Comparison of ENCODE assay signal across 1 cellular context in the genomic region with DNA sequence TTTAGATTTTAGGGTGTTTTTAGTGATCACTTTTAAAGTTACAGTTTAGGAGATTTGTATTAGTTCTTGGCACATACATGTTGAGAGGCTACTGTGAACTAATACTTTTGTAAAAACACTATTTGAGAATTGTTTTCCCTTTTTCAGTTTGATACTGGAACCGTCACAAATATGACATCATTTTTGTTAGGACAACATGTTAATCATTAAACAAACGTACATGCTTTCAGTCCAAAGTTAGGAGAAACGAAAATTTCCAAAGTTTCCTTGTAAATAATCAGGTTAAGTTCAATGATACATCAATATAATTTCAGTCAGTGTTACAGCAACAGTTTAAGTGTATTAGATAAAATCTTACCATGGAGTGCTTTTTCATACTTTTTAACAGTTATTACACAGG.
TF ChIP-seq lines count a peak whose summit lies in the region.

No MANE protein-coding gene starts in this region.

TF ChIP-seq in liver, 16 proteins besides CTCF, POLR2A, EP300 and RAD21 (continued from another document):
- TF ChIP-seq, protein P1, sequence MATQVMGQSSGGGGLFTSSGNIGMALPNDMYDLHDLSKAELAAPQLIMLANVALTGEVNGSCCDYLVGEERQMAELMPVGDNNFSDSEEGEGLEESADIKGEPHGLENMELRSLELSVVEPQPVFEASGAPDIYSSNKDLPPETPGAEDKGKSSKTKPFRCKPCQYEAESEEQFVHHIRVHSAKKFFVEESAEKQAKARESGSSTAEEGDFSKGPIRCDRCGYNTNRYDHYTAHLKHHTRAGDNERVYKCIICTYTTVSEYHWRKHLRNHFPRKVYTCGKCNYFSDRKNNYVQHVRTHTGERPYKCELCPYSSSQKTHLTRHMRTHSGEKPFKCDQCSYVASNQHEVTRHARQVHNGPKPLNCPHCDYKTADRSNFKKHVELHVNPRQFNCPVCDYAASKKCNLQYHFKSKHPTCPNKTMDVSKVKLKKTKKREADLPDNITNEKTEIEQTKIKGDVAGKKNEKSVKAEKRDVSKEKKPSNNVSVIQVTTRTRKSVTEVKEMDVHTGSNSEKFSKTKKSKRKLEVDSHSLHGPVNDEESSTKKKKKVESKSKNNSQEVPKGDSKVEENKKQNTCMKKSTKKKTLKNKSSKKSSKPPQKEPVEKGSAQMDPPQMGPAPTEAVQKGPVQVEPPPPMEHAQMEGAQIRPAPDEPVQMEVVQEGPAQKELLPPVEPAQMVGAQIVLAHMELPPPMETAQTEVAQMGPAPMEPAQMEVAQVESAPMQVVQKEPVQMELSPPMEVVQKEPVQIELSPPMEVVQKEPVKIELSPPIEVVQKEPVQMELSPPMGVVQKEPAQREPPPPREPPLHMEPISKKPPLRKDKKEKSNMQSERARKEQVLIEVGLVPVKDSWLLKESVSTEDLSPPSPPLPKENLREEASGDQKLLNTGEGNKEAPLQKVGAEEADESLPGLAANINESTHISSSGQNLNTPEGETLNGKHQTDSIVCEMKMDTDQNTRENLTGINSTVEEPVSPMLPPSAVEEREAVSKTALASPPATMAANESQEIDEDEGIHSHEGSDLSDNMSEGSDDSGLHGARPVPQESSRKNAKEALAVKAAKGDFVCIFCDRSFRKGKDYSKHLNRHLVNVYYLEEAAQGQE (IDR thresholded peaks at IDR 0.05): no peak
